ENCODE assay signal across 1 cellular context in the genomic region with DNA sequence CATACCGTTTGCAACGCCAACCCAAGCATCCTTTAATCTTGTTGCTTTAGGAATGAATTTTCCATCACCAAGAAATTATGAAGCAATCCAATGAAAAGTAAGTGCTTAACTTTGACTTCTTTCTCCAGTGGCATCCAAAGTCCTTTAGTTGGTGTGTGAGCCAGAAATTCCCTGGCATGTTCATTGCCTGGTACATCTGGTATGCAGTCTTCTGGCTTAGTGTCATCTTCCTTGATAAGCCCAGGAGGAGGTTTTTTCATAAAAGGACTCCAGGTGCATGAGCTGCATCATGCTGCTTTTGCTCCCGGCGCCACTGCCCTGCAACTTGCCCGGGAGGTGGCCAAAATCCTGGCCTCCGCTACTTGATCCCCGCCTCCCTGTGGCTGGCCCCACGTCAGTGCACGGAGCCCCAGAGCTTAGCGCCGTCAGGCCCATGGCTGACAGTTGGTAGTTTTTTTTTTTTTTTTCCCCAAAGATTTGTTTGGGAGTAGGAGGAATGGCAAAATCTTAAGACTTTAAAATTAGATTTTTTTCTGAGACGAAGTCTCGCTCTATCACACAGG.
TF ChIP-seq lines count a peak whose summit lies in the region.

No MANE protein-coding gene starts in this region.

TF ChIP-seq in HepG2, 621 proteins besides CTCF, POLR2A, EP300 and RAD21:
- TF ChIP-seq, protein P1, sequence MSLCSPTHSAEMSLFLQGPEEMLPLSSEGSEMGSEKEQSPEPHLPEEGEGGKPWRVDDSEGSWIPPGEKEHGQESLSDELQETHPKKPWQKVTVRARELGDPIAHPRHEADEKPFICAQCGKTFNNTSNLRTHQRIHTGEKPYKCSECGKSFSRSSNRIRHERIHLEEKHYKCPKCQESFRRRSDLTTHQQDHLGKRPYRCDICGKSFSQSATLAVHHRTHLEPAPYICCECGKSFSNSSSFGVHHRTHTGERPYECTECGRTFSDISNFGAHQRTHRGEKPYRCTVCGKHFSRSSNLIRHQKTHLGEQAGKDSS (CRISPR knock-in tag; IDR thresholded peaks at IDR 0.05; ENCODE audit: borderline replicate concordance, low read depth) = no peak
- TF ChIP-seq, protein P2, sequence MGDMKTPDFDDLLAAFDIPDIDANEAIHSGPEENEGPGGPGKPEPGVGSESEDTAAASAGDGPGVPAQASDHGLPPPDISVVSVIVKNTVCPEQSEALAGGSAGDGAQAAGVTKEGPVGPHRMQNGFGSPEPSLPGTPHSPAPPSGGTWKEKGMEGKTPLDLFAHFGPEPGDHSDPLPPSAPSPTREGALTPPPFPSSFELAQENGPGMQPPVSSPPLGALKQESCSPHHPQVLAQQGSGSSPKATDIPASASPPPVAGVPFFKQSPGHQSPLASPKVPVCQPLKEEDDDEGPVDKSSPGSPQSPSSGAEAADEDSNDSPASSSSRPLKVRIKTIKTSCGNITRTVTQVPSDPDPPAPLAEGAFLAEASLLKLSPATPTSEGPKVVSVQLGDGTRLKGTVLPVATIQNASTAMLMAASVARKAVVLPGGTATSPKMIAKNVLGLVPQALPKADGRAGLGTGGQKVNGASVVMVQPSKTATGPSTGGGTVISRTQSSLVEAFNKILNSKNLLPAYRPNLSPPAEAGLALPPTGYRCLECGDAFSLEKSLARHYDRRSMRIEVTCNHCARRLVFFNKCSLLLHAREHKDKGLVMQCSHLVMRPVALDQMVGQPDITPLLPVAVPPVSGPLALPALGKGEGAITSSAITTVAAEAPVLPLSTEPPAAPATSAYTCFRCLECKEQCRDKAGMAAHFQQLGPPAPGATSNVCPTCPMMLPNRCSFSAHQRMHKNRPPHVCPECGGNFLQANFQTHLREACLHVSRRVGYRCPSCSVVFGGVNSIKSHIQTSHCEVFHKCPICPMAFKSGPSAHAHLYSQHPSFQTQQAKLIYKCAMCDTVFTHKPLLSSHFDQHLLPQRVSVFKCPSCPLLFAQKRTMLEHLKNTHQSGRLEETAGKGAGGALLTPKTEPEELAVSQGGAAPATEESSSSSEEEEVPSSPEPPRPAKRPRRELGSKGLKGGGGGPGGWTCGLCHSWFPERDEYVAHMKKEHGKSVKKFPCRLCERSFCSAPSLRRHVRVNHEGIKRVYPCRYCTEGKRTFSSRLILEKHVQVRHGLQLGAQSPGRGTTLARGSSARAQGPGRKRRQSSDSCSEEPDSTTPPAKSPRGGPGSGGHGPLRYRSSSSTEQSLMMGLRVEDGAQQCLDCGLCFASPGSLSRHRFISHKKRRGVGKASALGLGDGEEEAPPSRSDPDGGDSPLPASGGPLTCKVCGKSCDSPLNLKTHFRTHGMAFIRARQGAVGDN (CRISPR knock-in tag; IDR thresholded peaks at IDR 0.05) = peak; percentile 9; the same call in 1 of the 2 replicates
- peak; percentile 66 for TF ChIP-seq RBM22 (optimal IDR thresholded peaks at IDR 0.05; ENCODE audit: low read length)
